1 cellular context compared by ENCODE assay signal in genomic region chr6:26305097-26305841, GRCh38.
TF ChIP-seq lines count a peak whose summit lies in the region.

No MANE protein-coding gene starts in this region.

TF ChIP-seq in HepG2, 621 proteins besides CTCF, POLR2A, EP300 and RAD21 (continued from another document and continues in another):
- TF ChIP-seq SNAPC4 (CRISPR knock-in tag; IDR thresholded peaks at IDR 0.05) (no peak), ZSCAN29 (CRISPR knock-in tag; conservative IDR thresholded peaks at IDR 0.05) (no peak), JARID2 (CRISPR knock-in tag; IDR thresholded peaks at IDR 0.05; ENCODE audit: insufficient replicate concordance) (no peak), KAT8 (CRISPR knock-in tag; IDR thresholded peaks at IDR 0.05) (peak; percentile 61; the same call in 1 of the 2 replicates), ZNF709 (CRISPR knock-in tag; IDR thresholded peaks at IDR 0.05) (0 out of 2 replicates have a peak, but pooled peaks have one; percentile 29), ZKSCAN5 (CRISPR knock-in tag; IDR thresholded peaks at IDR 0.05) (no peak), ZNF678 (CRISPR knock-in tag; IDR thresholded peaks at IDR 0.05) (no peak), ZNF280D (CRISPR knock-in tag; IDR thresholded peaks at IDR 0.05) (no peak), NFE2 (CRISPR knock-in tag; IDR thresholded peaks at IDR 0.05) (no peak), SUZ12 (IDR thresholded peaks at IDR 0.05; ENCODE audit: low read depth, low read length) (no peak), NFATC3 (CRISPR knock-in tag; IDR thresholded peaks at IDR 0.05) (no peak), HNF1B (CRISPR knock-in tag; IDR thresholded peaks at IDR 0.05) (no peak), DR1 (CRISPR knock-in tag; IDR thresholded peaks at IDR 0.05) (no peak), ZNF24 (IDR thresholded peaks at IDR 0.05) (peak; percentile 97), GLMP (CRISPR knock-in tag; IDR thresholded peaks at IDR 0.05; ENCODE audit: borderline replicate concordance) (no peak), RERE (CRISPR knock-in tag; IDR thresholded peaks at IDR 0.05; ENCODE audit: low read depth) (no peak), IKZF4 (CRISPR knock-in tag; IDR thresholded peaks at IDR 0.05; ENCODE audit: borderline replicate concordance, low read depth, not compliant biosample characterization) (peak; percentile 29), ZBTB1 (CRISPR knock-in tag; IDR thresholded peaks at IDR 0.05; ENCODE audit: borderline replicate concordance) (no peak), BCL6 (CRISPR knock-in tag; IDR thresholded peaks at IDR 0.05) (0 out of 2 replicates have a peak, but pooled peaks have one; percentile 27), NCOA5 (CRISPR knock-in tag; IDR thresholded peaks at IDR 0.05) (no peak), KDM5A (IDR thresholded peaks at IDR 0.05; ENCODE audit: borderline replicate concordance, low read length) (no peak), ZNF512B (CRISPR knock-in tag; IDR thresholded peaks at IDR 0.05; ENCODE audit: borderline replicate concordance) (no peak), MTF2 (CRISPR knock-in tag; IDR thresholded peaks at IDR 0.05; ENCODE audit: borderline replicate concordance) (no peak), ZNF362 (CRISPR knock-in tag; IDR thresholded peaks at IDR 0.05; ENCODE audit: borderline replicate concordance) (no peak), TCF7 (IDR thresholded peaks at IDR 0.05; ENCODE audit: low read depth) (no peak), ELF4 (CRISPR knock-in tag; IDR thresholded peaks at IDR 0.05; ENCODE audit: borderline replicate concordance) (no peak), CERS6 (CRISPR knock-in tag; IDR thresholded peaks at IDR 0.05) (no peak), ZMAT3 (CRISPR knock-in tag; conservative IDR thresholded peaks at IDR 0.05) (no peak), SIX4 (CRISPR knock-in tag; IDR thresholded peaks at IDR 0.05) (0 out of 2 replicates have a peak, but pooled peaks have one; percentile 39), GATAD1 (CRISPR knock-in tag; IDR thresholded peaks at IDR 0.05) (0 out of 2 replicates have a peak, but pooled peaks have one; percentile 18), ZBTB2 (CRISPR knock-in tag; IDR thresholded peaks at IDR 0.05; ENCODE audit: low read depth) (no peak), KDM4B (CRISPR knock-in tag; IDR thresholded peaks at IDR 0.05) (no peak), ERF (CRISPR knock-in tag; IDR thresholded peaks at IDR 0.05) (peak; percentile 67; the same call in 1 of the 2 replicates)
